In genomic region chr12:40104461-40105264, GRCh38 we compare ENCODE assay signal across 8 cellular contexts. TPM values are rescaled to one million over a fixed set of nuclear protein-coding genes. Genes with fewer than 3 reads are reported as not detected.
DNase-seq lines count a peak whose midpoint lies in the region; ATAC-seq, FAIRE-seq and TF ChIP-seq lines count a peak whose summit lies in the region.

No MANE protein-coding gene starts in this region.

- H3K4me1 Mint-ChIP-seq in CD14-positive monocyte = peaks cover 39% of the 10 kb centered on the region

- H3K27me3 ChIP-seq in adipocyte (replicated peaks; ENCODE audit: control insufficient read depth, insufficient read depth, low read length) = no peaks in the 10 kb centered on the region
- H3K27me3 ChIP-seq in thymus (ENCODE audit: control insufficient read depth, insufficient read depth) = no peaks in the 10 kb centered on the region

- H3K9me3 ChIP-seq in adipocyte (ENCODE audit: control insufficient read depth, low read length) = no peaks in the 10 kb centered on the region
- H3K9me3 ChIP-seq in kidney (ENCODE audit: control insufficient read depth in 1 of 2, low read length in 2 of 2) = no peaks in the 10 kb centered on the region
- no peaks in the 10 kb centered on the region for H3K9me3 ChIP-seq in thymus (ENCODE audit: control insufficient read depth)

- H3K27ac ChIP-seq in kidney (ENCODE audit: low read depth in 2 of 2, low read length in 2 of 2) (peak overlapping the region in 1 of 2 donors; percentile 20), thymus (ENCODE audit: low read depth) (peak overlapping the region; percentile 36)

- peak overlapping the region; percentile 86 for H3K4me3 ChIP-seq in adipocyte (ENCODE audit: low read length)
- H3K4me3 ChIP-seq in kidney (ENCODE audit: low read length in 2 of 2) = peak overlapping the region; percentile 72 to 74
- H3K4me3 ChIP-seq in thymus (ENCODE audit: low read length) = peak overlapping the region; percentile 65

- peaks cover 0 to 4% (median 0%) of the 10 kb centered on the region in 7 donors for H3K9me3 Mint-ChIP-seq in CD14-positive monocyte

- intact Hi-C loops in CD14-positive monocyte (cut with micrococcal nuclease) = loop anchor here (5.0 to 10.0 kb wide), 3 partner anchors 92 to 340 kb away; no protein-coding TSS in a partner anchor
- intact Hi-C loops in kidney (cut with DNase I) = loop anchor here (10.0 kb wide), 1 partner anchor 90 kb away; no protein-coding TSS in a partner anchor

- no peak for DNase-seq in CD14-positive monocyte (ENCODE audit: low spot score)
- DNase-seq in adipocyte (ENCODE audit: low read depth) = no peak
- no peak for DNase-seq in kidney

- no peaks in the 10 kb centered on the region for H3K36me3 ChIP-seq in adipocyte (ENCODE audit: control insufficient read depth, insufficient read depth, low read length, severe bottlenecking)
- H3K36me3 ChIP-seq in kidney (ENCODE audit: control insufficient read depth in 1 of 2, insufficient read depth in 2 of 2, low read length in 2 of 2) = no peaks in the 10 kb centered on the region
- H3K36me3 ChIP-seq in thymus (ENCODE audit: control insufficient read depth, insufficient read depth) = no peaks in the 10 kb centered on the region

- TF ChIP-seq CTCF in CD14-positive monocyte (IDR thresholded peaks at IDR 0.05) (no peak), kidney (IDR thresholded peaks at IDR 0.05; ENCODE audit: borderline replicate concordance, extremely low read depth, insufficient read depth) (no peak)

- peaks cover 3 to 7% of the 10 kb centered on the region in 2 donors for H3K36me3 Mint-ChIP-seq in CD14-positive monocyte

- peaks cover 4 to 9% (median 9%) of the 10 kb centered on the region in 3 donors for H3K27me3 Mint-ChIP-seq in CD14-positive monocyte (ENCODE audit: low read depth in 3 of 3)

- WGBS in thymus = 26% methylated on average over 20 of the region's 20 CpGs

- H3K4me1 ChIP-seq in adipocyte (ENCODE audit: control insufficient read depth, insufficient read depth, low read length) (peaks cover 20% of the 10 kb centered on the region), kidney (ENCODE audit: control insufficient read depth in 1 of 2, insufficient read depth in 1 of 2, low read depth in 1 of 2, low read length in 2 of 2) (peaks cover 4 to 6% of the 10 kb centered on the region in 2 donors), thymus (ENCODE audit: control insufficient read depth, insufficient read depth, low read length) (peaks cover 3% of the 10 kb centered on the region)

- peak overlapping the region; percentile 86 for H3K9ac ChIP-seq in adipocyte (ENCODE audit: low read length)
- peak overlapping the region; percentile 55 to 65 for H3K9ac ChIP-seq in kidney (ENCODE audit: low read length in 2 of 2)

- H3K4me3 Mint-ChIP-seq in CD14-positive monocyte = peak overlapping the region; percentile 80 to 84

- peak overlapping the region in 2 of 7 donors; percentile 1 to 37 for H3K27ac Mint-ChIP-seq in CD14-positive monocyte

- FAIRE-seq in kidney (lab: Jason Lieb, UNC) = no peak

- peak; percentile 6 for ATAC-seq in HG03521 (IDR thresholded peaks at IDR 0.05; ENCODE audit: unreplicated experiment)
- no peak for ATAC-seq in GM19023 (IDR thresholded peaks at IDR 0.05; ENCODE audit: unreplicated experiment)
- no peak for ATAC-seq in HG03432 (IDR thresholded peaks at IDR 0.05; ENCODE audit: unreplicated experiment)
- no peak for ATAC-seq in HG03571 (IDR thresholded peaks at IDR 0.05; ENCODE audit: unreplicated experiment)

RNA-seq across cellular contexts. Expression of gene SLC2A13, which starts 1.2 kb away (rescaled TPM):
- 1 to 10 TPM; 2.2 to 2.9 TPM for polyA plus RNA-seq in CD14-positive monocyte
- 18.6 TPM for total RNA-seq in kidney
- 3.9 TPM for polyA plus RNA-seq in kidney (ENCODE audit: insufficient read depth, low read depth, low replicate concordance)
- polyA plus RNA-seq in thymus = 2.6 TPM
